ENCODE assay signal across 9 cellular contexts in genomic region chr3:23740517-23741402, GRCh38.
DNase-seq lines count a peak whose midpoint lies in the region; ATAC-seq and TF ChIP-seq lines count a peak whose summit lies in the region.
"Had no signal": no experiment of that assay in that cellular context is flagged by ENCODE, and none has a peak within 500 bp of the region (broad histone marks: within the 10 kb centered on the region; RNA-seq: fewer than 3 reads in every experiment).

No MANE protein-coding gene starts in this region.

- H3K9me3 ChIP-seq in BLaER1 (no peaks in the 10 kb centered on the region), Caco-2 (no peaks in the 10 kb centered on the region)

- H3K36me3 ChIP-seq in BLaER1 (no peaks in the 10 kb centered on the region), Caco-2 (ENCODE audit: control insufficient read depth, insufficient read depth, low read length) (no peaks in the 10 kb centered on the region)
- H3K36me3 ChIP-seq: cardiac muscle cell had no signal

- no peak overlapping the region for H3K4me3 ChIP-seq in BLaER1
- no peak overlapping the region for H3K4me3 ChIP-seq in Caco-2 (ENCODE audit: low read depth, low read length)
- H3K4me3 ChIP-seq: cardiac muscle cell had no signal

- H3K27ac ChIP-seq in BLaER1 (no peak overlapping the region), foreskin keratinocyte (peak overlapping the region; percentile 81)
- H3K27ac ChIP-seq: cardiac muscle cell had no signal

- CTCF ChIA-PET in Caco-2 (lab: Charles Lee) = no interaction called here

- no peak overlapping the region for H3K27ac Mint-ChIP-seq in Caco-2 (ENCODE audit: unreplicated experiment)

- TF ChIP-seq CTCF in foreskin keratinocyte (conservative IDR thresholded peaks at IDR 0.05) (no peak), Caco-2 (IDR thresholded peaks at IDR 0.05; ENCODE audit: insufficient read depth in 1 of 2, low read depth in 1 of 2, low read length in 1 of 2, severe bottlenecking in 1 of 2, unreplicated experiment in 1 of 2) (no peak)

- peaks cover 22% of the 10 kb centered on the region for H3K4me1 Mint-ChIP-seq in Caco-2 (ENCODE audit: low read depth, unreplicated experiment)

- no peaks in the 10 kb centered on the region for H3K27me3 Mint-ChIP-seq in Caco-2 (ENCODE audit: insufficient read depth, unreplicated experiment)

- ATAC-seq in GM19043 (IDR thresholded peaks at IDR 0.05; ENCODE audit: low read depth, unreplicated experiment) = peak; percentile 80
- ATAC-seq in HG03108 (IDR thresholded peaks at IDR 0.05; ENCODE audit: unreplicated experiment) = peak; percentile 81
- ATAC-seq in SK-N-SH treated with all-trans-retinoic acid at 6 μM for 48 hours = peak; percentile 41
- peak; percentile 84 for ATAC-seq in foreskin keratinocyte

- no peaks in the 10 kb centered on the region for H3K36me3 Mint-ChIP-seq in Caco-2 (ENCODE audit: insufficient read depth, unreplicated experiment)

- H4K20me1 ChIP-seq in BLaER1 = no peaks in the 10 kb centered on the region

- H3K9ac ChIP-seq in BLaER1 = no peak overlapping the region

- H3K27me3 ChIP-seq in BLaER1 (no peaks in the 10 kb centered on the region), foreskin keratinocyte (no peaks in the 10 kb centered on the region), Caco-2 (replicated peaks; ENCODE audit: control insufficient read depth, insufficient read depth, low read length) (no peaks in the 10 kb centered on the region)

- intact Hi-C loops in Caco-2 (cut with micrococcal nuclease; ENCODE audit: unreplicated experiment) = no loop called here

- H3K4me3 Mint-ChIP-seq in Caco-2 (ENCODE audit: unreplicated experiment) = no peak overlapping the region

- peak; percentile 78 to 92 for DNase-seq in foreskin keratinocyte
- DNase-seq in central memory CD4-positive, alpha-beta T cell = no peak
- no peak for DNase-seq in Caco-2
- no peak for DNase-seq in medulla oblongata (ENCODE audit: extremely low spot score)

- POLR2A ChIA-PET in Caco-2 (lab: Charles Lee) = no interaction called here

- H3K4me1 ChIP-seq in BLaER1 (peaks cover 28% of the 10 kb centered on the region), foreskin keratinocyte (peaks cover 26% of the 10 kb centered on the region), Caco-2 (peaks cover 26% of the 10 kb centered on the region)

- H3K4me2 ChIP-seq in BLaER1 = peak overlapping the region; percentile 23; the same call in 1 of the 2 replicates

- BruUV-seq in Caco-2 (replicated peaks; lab: Mats Ljungman, UMichigan) = no TSS peak

- no peaks in the 10 kb centered on the region for H3K9me3 Mint-ChIP-seq in Caco-2 (ENCODE audit: unreplicated experiment)

TF ChIP-seq in SK-N-SH treated with all-trans-retinoic acid at 6 μM for 48 hours, 23 proteins besides CTCF, POLR2A, EP300 and RAD21:
- no peak for TF ChIP-seq ZNF8 (CRISPR knock-in tag; IDR thresholded peaks at IDR 0.05)
- no peak for TF ChIP-seq POU6F1 (CRISPR knock-in tag; IDR thresholded peaks at IDR 0.05; ENCODE audit: borderline replicate concordance, low read depth)
- no peak for TF ChIP-seq TCF4 (CRISPR knock-in tag; IDR thresholded peaks at IDR 0.05; ENCODE audit: borderline replicate concordance)
- TF ChIP-seq ZC3H10 (CRISPR knock-in tag; IDR thresholded peaks at IDR 0.05) = no peak
- TF ChIP-seq CREB5 (CRISPR knock-in tag; IDR thresholded peaks at IDR 0.05; ENCODE audit: low read depth) = no peak
- TF ChIP-seq PPARA (CRISPR knock-in tag; IDR thresholded peaks at IDR 0.05; ENCODE audit: borderline replicate concordance) = no peak
- no peak for TF ChIP-seq ESRRG (CRISPR knock-in tag; IDR thresholded peaks at IDR 0.05)
- TF ChIP-seq TOX (CRISPR knock-in tag; IDR thresholded peaks at IDR 0.05; ENCODE audit: borderline replicate concordance) = no peak
- TF ChIP-seq ISL1 (CRISPR knock-in tag; IDR thresholded peaks at IDR 0.05) = no peak
- TF ChIP-seq BACH2 (CRISPR knock-in tag; IDR thresholded peaks at IDR 0.05; ENCODE audit: borderline replicate concordance) = no peak
- no peak for TF ChIP-seq OSR1 (CRISPR knock-in tag; IDR thresholded peaks at IDR 0.05)
- TF ChIP-seq CSDC2 (CRISPR knock-in tag; IDR thresholded peaks at IDR 0.05) = no peak

Comparison
In these comparisons a context has a peak if more than half of its experiments do, and no peak if none do; other contexts are left out.
1. DNase-seq: peak in foreskin keratinocyte (2 of 2); none in central memory CD4-positive, alpha-beta T cell (single experiment), Caco-2 (0 of 2) and medulla oblongata (single experiment).
2. Peak in every context shown above with its lines, with median percentiles within 50 percentile points of each other: ATAC-seq.